20 cellular contexts compared by ENCODE assay signal in genomic region chr13:55000043-55000442, GRCh38.
DNase-seq lines count a peak whose midpoint lies in the region; ATAC-seq, FAIRE-seq and TF ChIP-seq lines count a peak whose summit lies in the region.
"Had no signal": no experiment of that assay in that cellular context is flagged by ENCODE, and none has a peak within 500 bp of the region (broad histone marks: within the 10 kb centered on the region; RNA-seq: fewer than 3 reads in every experiment).

No MANE protein-coding gene starts in this region.

- intact Hi-C loops in esophagus squamous epithelium (cut with DNase I), result no loop called here

- no peak overlapping the region for H3K4me3 Mint-ChIP-seq in H9
- H3K4me3 Mint-ChIP-seq: B cell, CD14-positive monocyte had no signal

- no peak overlapping the region for H4K5ac ChIP-seq in H9 (ENCODE audit: insufficient read length, low read depth, low read length)
- peak overlapping the region; percentile 94 for H4K5ac ChIP-seq in H1 (ENCODE audit: insufficient read length, low read depth, low read length)

- H2BK15ac ChIP-seq in H9 (ENCODE audit: low read depth, low read length) (no peak overlapping the region), H1 (ENCODE audit: low read length) (no peak overlapping the region)

- TF ChIP-seq CTCF in H9 (conservative IDR thresholded peaks at IDR 0.05) (no peak), H1 (IDR thresholded peaks at IDR 0.05; ENCODE audit: control extremely low read depth in 1 of 3, insufficient read depth in 1 of 3, low read depth in 1 of 3, low read length in 3 of 3) (no peak), esophagus squamous epithelium (IDR thresholded peaks at IDR 0.05) (no peak)

- H3K14ac ChIP-seq in H9 (ENCODE audit: insufficient read depth, low read length) (no peak overlapping the region), H1 (ENCODE audit: insufficient read length) (no peak overlapping the region)

- DNase-seq in H9 (peak; percentile 61), NCI-H69 (lab: John Stamatoyannopoulos, UW) (peak; percentile 3), H1 (ENCODE audit: low read depth in 1 of 2, low spot score in 2 of 2) (no peak), esophagus squamous epithelium (lab: John Stamatoyannopoulos, UW) (no peak)
- DNase-seq in activated CD4-positive, alpha-beta T cell treated with anti-CD3 and anti-CD28 coated beads, Interleukin-2, amount 50 U/mL, for 4 hours, result no peak
- DNase-seq: EL, GOT3, KG1, NCI-H1105, NCI-H146, NCI-H2029 treated with DMSO at 0.1 percent for 48 hours, NCI-H226, NCI-H510A treated with DMSO at 0.1 percent for 48 hours had no signal

- H3K36me3 Mint-ChIP-seq in H9 (ENCODE audit: insufficient read depth in 1 of 3, low read depth in 3 of 3), result peaks cover 40 to 55% (median 45%) of the 10 kb centered on the region in 3 experiments
- H3K36me3 Mint-ChIP-seq: CD14-positive monocyte had no signal

- ATAC-seq in GM19397 (IDR thresholded peaks at IDR 0.05; ENCODE audit: unreplicated experiment), result no peak
- no peak for ATAC-seq in GM21447 (IDR thresholded peaks at IDR 0.05; ENCODE audit: unreplicated experiment)
- ATAC-seq: A549, Right ventricle myocardium inferior had no signal

- no peak for TF ChIP-seq EP300 in H1 (IDR thresholded peaks at IDR 0.05; ENCODE audit: borderline replicate concordance in 1 of 2, low read depth in 2 of 2, low read length in 2 of 2)

- peaks cover 0 to 21% (median 9%) of the 10 kb centered on the region in 4 experiments; a peak in 3 of 8 replicates for H3K36me3 ChIP-seq in H1 (ENCODE audit: control insufficient read depth in 2 of 4, insufficient read depth in 4 of 4, low read length in 3 of 4)
- H3K36me3 ChIP-seq in iPS-20b (ENCODE audit: insufficient read depth, low read depth, low read length), result peaks cover 16% of the 10 kb centered on the region; the same call in 1 of the 2 replicates
- no peaks in the 10 kb centered on the region for H3K36me3 ChIP-seq in esophagus squamous epithelium

- no peak overlapping the region for H4K8ac ChIP-seq in H9 (replicated peaks; ENCODE audit: insufficient read length, low read depth, low read length)
- no peak overlapping the region for H4K8ac ChIP-seq in H1 (ENCODE audit: extremely low read depth, insufficient read depth, low read length)

- H2BK12ac ChIP-seq in H9 (ENCODE audit: insufficient read length, low read depth, low read length) (no peak overlapping the region), H1 (ENCODE audit: low read depth, low read length) (no peak overlapping the region)

- no peaks in the 10 kb centered on the region for H3K79me2 ChIP-seq in H9 (ENCODE audit: insufficient read depth, low read length)
- H3K79me2 ChIP-seq in H1 (ENCODE audit: control insufficient read depth in 1 of 2, insufficient read depth in 2 of 2, low read length in 2 of 2), result no peaks in the 10 kb centered on the region

- no peaks in the 10 kb centered on the region for H4K20me1 ChIP-seq in H9 (ENCODE audit: control insufficient read depth, insufficient read depth, insufficient read length)
- no peaks in the 10 kb centered on the region for H4K20me1 ChIP-seq in H1 (replicated peaks in 1 of 2; ENCODE audit: control insufficient read depth in 1 of 2, insufficient read depth in 2 of 2, low read length in 2 of 2)

- H3K9me3 ChIP-seq in H9 (ENCODE audit: control insufficient read depth, low read depth, low read length) (peaks cover 11% of the 10 kb centered on the region), H1 (ENCODE audit: insufficient read depth in 2 of 2, low read depth in 1 of 2, low read length in 1 of 2) (peaks cover 15 to 21% of the 10 kb centered on the region in 2 experiments), iPS-20b (ENCODE audit: insufficient read depth, low read depth, low read length) (peaks cover 20% of the 10 kb centered on the region), esophagus squamous epithelium (no peaks in the 10 kb centered on the region)
- H3K9me3 ChIP-seq: A549 had no signal

- H2BK120ac ChIP-seq in H9 (ENCODE audit: low read depth, low read length, poor library complexity, severe bottlenecking), result no peak overlapping the region
- peak overlapping the region; percentile 45 for H2BK120ac ChIP-seq in H1 (replicated peaks; ENCODE audit: low read depth, low read length)

- peak overlapping the region; percentile 88 for H3K27ac ChIP-seq in H9 (ENCODE audit: insufficient read length, low read depth, low read length)
- no peak overlapping the region for H3K27ac ChIP-seq in H1 (ENCODE audit: low read depth, low read length)
- peak overlapping the region; percentile 50 for H3K27ac ChIP-seq in iPS-20b (ENCODE audit: low read length)
- no peak overlapping the region for H3K27ac ChIP-seq in esophagus squamous epithelium
- H3K27ac ChIP-seq: A549 had no signal

- H3K4me2 ChIP-seq in H9 (ENCODE audit: insufficient read depth, insufficient read length, low read length) (no peak overlapping the region), H1 (ENCODE audit: insufficient read depth in 1 of 2, low read depth in 2 of 2, low read length in 2 of 2) (peak overlapping the region; percentile 15 to 45; a peak in 3 of 4 replicates)
- H3K4me2 ChIP-seq: A549 had no signal

- H3K18ac ChIP-seq in H9 (ENCODE audit: insufficient read length, low read depth, low read length) (no peak overlapping the region), H1 (ENCODE audit: extremely low read depth, low read length) (no peak overlapping the region)

- peak overlapping the region; percentile 72 to 96 (median 95); a peak in 6 of 7 replicates for H3K27ac Mint-ChIP-seq in H9
- H3K27ac Mint-ChIP-seq: B cell, CD14-positive monocyte had no signal

- H3K4me1 Mint-ChIP-seq in H9, result peaks cover 52 to 59% of the 10 kb centered on the region in 2 experiments
- H3K4me1 Mint-ChIP-seq: B cell, CD14-positive monocyte had no signal

- H3T11ph ChIP-seq in H9 (ENCODE audit: low read length), result no peak overlapping the region

- CTCF ChIA-PET in H1 (lab: Charles Lee; ENCODE audit: partially characterized antibody), result interaction anchor here (0.8 to 1.7 kb wide), 5 partner anchors 11 to 245 kb away, joined by 3 to 6 read pairs (median 4); no protein-coding TSS in a partner anchor

- H2BK20ac ChIP-seq in H9 (ENCODE audit: low read depth, low read length, poor library complexity, severe bottlenecking) (no peak overlapping the region), H1 (ENCODE audit: low read length) (no peak overlapping the region)

- H2AFZ ChIP-seq in H9 (ENCODE audit: low read length) (no peak overlapping the region), H1 (ENCODE audit: low read length) (no peak overlapping the region)

- H3K4ac ChIP-seq in H9 (ENCODE audit: low read depth, low read length) (no peak overlapping the region), H1 (replicated peaks; ENCODE audit: insufficient read length, low read depth, low read length) (no peak overlapping the region)

- H3K9ac ChIP-seq in H9 (ENCODE audit: extremely low read depth, insufficient read length, low read length) (no peak overlapping the region), H1 (replicated peaks in 1 of 4; ENCODE audit: extremely low read depth in 1 of 4, low read depth in 3 of 4, low read length in 3 of 4) (no peak overlapping the region), iPS-20b (ENCODE audit: low read depth, low read length) (no peak overlapping the region; the same call in 1 of the 2 replicates)

- TF ChIP-seq RAD21 in H1 (IDR thresholded peaks at IDR 0.05 in 1 of 2, conservative IDR thresholded peaks at IDR 0.05 in 1 of 2; ENCODE audit: low read depth in 2 of 2, low read length in 2 of 2), result no peak

- H3K27me3 ChIP-seq in H9 (ENCODE audit: insufficient read depth, low read length), result no peaks in the 10 kb centered on the region
- no peaks in the 10 kb centered on the region for H3K27me3 ChIP-seq in H1 (replicated peaks in 1 of 4; ENCODE audit: control insufficient read depth in 3 of 4, extremely low read depth in 1 of 4, insufficient read depth in 3 of 4, low read length in 3 of 4)
- H3K27me3 ChIP-seq in iPS-20b (ENCODE audit: insufficient read depth, low read length), result no peaks in the 10 kb centered on the region
- no peaks in the 10 kb centered on the region for H3K27me3 ChIP-seq in esophagus squamous epithelium

- POLR2A ChIA-PET in H1 (lab: Charles Lee; ENCODE audit: partially characterized antibody), result interaction anchor here (0.7 kb wide), 1 partner anchor 51 kb away, joined by 3 read pairs; no protein-coding TSS in a partner anchor

- H3K4me1 ChIP-seq in H9 (ENCODE audit: insufficient read depth, low read length) (peaks cover 9% of the 10 kb centered on the region; the same call in 1 of the 2 replicates), H1 (replicated peaks in 1 of 4; ENCODE audit: control insufficient read depth in 3 of 4, insufficient read depth in 4 of 4, low read length in 3 of 4) (peaks cover 0 to 21% (median 16%) of the 10 kb centered on the region in 4 experiments; a peak in 6 of 7 replicates), iPS-20b (ENCODE audit: insufficient read depth, low read length) (peaks cover 27% of the 10 kb centered on the region; the same call in 1 of the 2 replicates), esophagus squamous epithelium (no peaks in the 10 kb centered on the region)
- H3K4me1 ChIP-seq: A549 had no signal

- H2AK5ac ChIP-seq in H9 (ENCODE audit: insufficient read length, low read length) (no peak overlapping the region), H1 (ENCODE audit: low read depth, low read length) (no peak overlapping the region)

- WGBS in H9 (ENCODE audit: extremely low coverage, insufficient read length, low lambda C conversion rate), result no CpG with 5 or more reads among the region's 3 CpGs
- 1% methylated on average over 3 of the region's 3 CpGs; no CpG with 5 or more reads in 1 of the 2 experiments for WGBS in H1 (ENCODE audit: extremely low coverage in 1 of 2, insufficient coverage in 1 of 2, insufficient read length in 1 of 2, insufficient replicate concordance in 2 of 2, low coverage in 1 of 2, low lambda C conversion rate in 2 of 2, missing lambda C conversion rate in 1 of 2), 2 experiments
- 84 to 86% methylated on average over 3 of the region's 3 CpGs for WGBS in esophagus squamous epithelium, 2 donors

- H3K79me1 ChIP-seq in H9 (ENCODE audit: insufficient read depth, low read depth, low read length, poor library complexity, severe bottlenecking), result no peaks in the 10 kb centered on the region
- H3K79me1 ChIP-seq in H1 (ENCODE audit: low read depth, low read length), result no peaks in the 10 kb centered on the region

- H3K27me3 Mint-ChIP-seq in H9 (ENCODE audit: low read depth), result no peaks in the 10 kb centered on the region
- H3K27me3 Mint-ChIP-seq: B cell had no signal

- H2BK5ac ChIP-seq in H9 (ENCODE audit: insufficient read length, low read length) (no peak overlapping the region), H1 (ENCODE audit: low read depth, low read length) (peak overlapping the region; percentile 67; the same call in 1 of the 2 replicates)

- TF ChIP-seq POLR2A in H1 (IDR thresholded peaks at IDR 0.05; ENCODE audit: control extremely low read depth in 1 of 2, low read depth in 2 of 2, low read length in 2 of 2) (no peak; a peak in 1 of 3 replicates), esophagus squamous epithelium (IDR thresholded peaks at IDR 0.05) (no peak)

- H3K56ac ChIP-seq in H9 (ENCODE audit: insufficient read length, low read depth, low read length) (no peak overlapping the region), H1 (replicated peaks; ENCODE audit: insufficient read length, low read depth, low read length) (no peak overlapping the region)

- H3K23me2 ChIP-seq in H9 (ENCODE audit: insufficient read length, low read depth, low read length, poor library complexity, severe bottlenecking), result no peaks in the 10 kb centered on the region
- no peaks in the 10 kb centered on the region for H3K23me2 ChIP-seq in H1 (ENCODE audit: low read depth, low read length)

- peak; percentile 98 for FAIRE-seq in H1 (lab: Jason Lieb, UNC)
- FAIRE-seq: A549 had no signal

- H4K91ac ChIP-seq in H9 (ENCODE audit: insufficient read length, low read depth, low read length) (no peak overlapping the region), H1 (replicated peaks; ENCODE audit: insufficient read length, low read length) (peak overlapping the region; percentile 22)

- H3K23ac ChIP-seq in H9 (ENCODE audit: insufficient read length, low read depth, low read length), result no peak overlapping the region
- H3K23ac ChIP-seq in H1 (ENCODE audit: insufficient read length), result no peak overlapping the region

- H3K4me3 ChIP-seq in H1 (ENCODE audit: extremely low read depth in 1 of 4, insufficient read depth in 2 of 4, low read depth in 3 of 4, low read length in 4 of 4) (peak overlapping the region in 1 of 4 experiments; percentile 35; a peak in 2 of 8 replicates), iPS-20b (ENCODE audit: low read length) (no peak overlapping the region), esophagus squamous epithelium (no peak overlapping the region)
- H3K4me3 ChIP-seq: A549 had no signal

- H3K9me3 Mint-ChIP-seq in H9, result peaks cover 27 to 37% of the 10 kb centered on the region in 2 experiments

Comparison
In these comparisons a context has a peak if more than half of its experiments do, and no peak if none do; other contexts are left out.
1. DNase-seq: peak in H9 (single experiment) and NCI-H69 (single experiment); none in H1 (0 of 2), activated CD4-positive, alpha-beta T cell treated with anti-CD3 and anti-CD28 coated beads, Interleukin-2, amount 50 U/mL, for 4 hours (0 of 2) and esophagus squamous epithelium (single experiment).
2. H3K27ac ChIP-seq: peak in H9 (single experiment) and iPS-20b (single experiment); none in H1 (single experiment) and esophagus squamous epithelium (0 of 4).